10 cellular contexts compared by ENCODE assay signal in the genomic region with DNA sequence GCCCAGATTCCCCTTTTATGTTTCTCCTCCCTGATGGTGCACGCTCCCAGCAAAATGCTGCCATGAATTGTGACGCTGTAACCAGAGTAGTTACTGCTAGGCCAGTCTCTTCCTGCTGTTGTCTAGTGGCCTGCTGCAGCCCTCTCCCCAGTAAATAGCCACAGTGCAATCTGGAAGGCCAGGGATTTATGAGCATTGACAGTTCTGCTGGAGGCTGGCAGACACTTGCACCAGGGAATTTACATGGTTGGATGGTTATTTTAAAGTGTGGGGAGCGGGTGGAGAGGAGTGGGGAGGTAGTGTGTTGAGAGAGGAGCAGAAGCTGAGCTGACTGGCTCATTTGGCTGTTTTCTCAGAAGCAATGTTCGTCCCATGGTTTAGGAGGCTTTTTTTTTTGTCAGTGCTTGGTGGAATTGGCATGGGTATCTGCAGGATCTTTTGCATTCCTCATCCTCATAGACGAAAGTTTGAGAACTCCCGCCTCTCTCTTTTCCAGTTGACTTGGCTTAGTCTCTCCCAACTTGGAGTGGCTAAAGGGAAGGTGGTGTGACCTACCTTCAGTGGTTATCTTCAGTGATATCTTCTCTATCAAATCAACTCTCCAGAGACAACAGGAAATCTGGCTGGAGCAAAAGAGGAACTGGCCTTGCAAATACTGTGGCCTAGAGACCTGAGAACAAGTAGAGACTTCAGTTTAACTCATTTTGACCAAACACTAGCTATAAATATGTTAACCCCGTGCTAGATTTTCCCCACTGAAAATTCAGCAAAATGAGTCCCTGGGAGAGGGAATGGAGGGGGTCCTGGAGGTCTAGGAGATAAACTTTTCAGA.
DNase-seq lines count a peak whose midpoint lies in the region; ATAC-seq and TF ChIP-seq lines count a peak whose summit lies in the region.
"Had no signal": no experiment of that assay in that cellular context is flagged by ENCODE, and none has a peak within 500 bp of the region (broad histone marks: within the 10 kb centered on the region; RNA-seq: fewer than 3 reads in every experiment).

No MANE protein-coding gene starts in this region.

- H3K36me3 ChIP-seq in CD8-positive, alpha-beta memory T cell (ENCODE audit: insufficient read depth, low read length), result peaks cover 22% of the 10 kb centered on the region

- peak overlapping the region; percentile 44 to 84 (median 77) for H3K27ac Mint-ChIP-seq in CD14-positive monocyte
- peak overlapping the region; percentile 19 for H3K27ac Mint-ChIP-seq in activated T-helper 2 cell treated with anti-CD3 and anti-CD28 coated beads, Interferon-gamma antibody, Interleukin-2, Interleukin-4, amounts not matched to agents 10 μg/mL and 5 μg/mL and 100 μg/mL, durations not matched to agents 14 hours and 24 hours and 36 hours
- peak overlapping the region in 1 of 8 donors; percentile 32 for H3K27ac Mint-ChIP-seq in CD8-positive, alpha-beta memory T cell

- POLR2A ChIA-PET in HEK293T (lab: Yijun Ruan, JAX), result no interaction called here
- POLR2A ChIA-PET in CD8-positive, alpha-beta memory T cell (lab: Charles Lee), result interaction anchor here (0.7 kb wide), 1 partner anchor 349 kb away, joined by 3 read pairs; no protein-coding TSS in a partner anchor

- peaks cover 53% of the 10 kb centered on the region for H3K4me1 Mint-ChIP-seq in CD14-positive monocyte
- H3K4me1 Mint-ChIP-seq in activated T-helper 2 cell treated with anti-CD3 and anti-CD28 coated beads, Interferon-gamma antibody, Interleukin-2, Interleukin-4, amounts not matched to agents 10 μg/mL and 5 μg/mL and 100 μg/mL, durations not matched to agents 14 hours and 24 hours and 36 hours (ENCODE audit: low read depth), result peaks cover 4% of the 10 kb centered on the region
- peaks cover 0 to 5% (median 2%) of the 10 kb centered on the region in 3 donors for H3K4me1 Mint-ChIP-seq in CD8-positive, alpha-beta memory T cell

- TF ChIP-seq CTCF in CD14-positive monocyte (IDR thresholded peaks at IDR 0.05), result no peak
- no peak for TF ChIP-seq CTCF in lower leg skin (IDR thresholded peaks at IDR 0.05)

- no peak for DNase-seq in CD14-positive monocyte (ENCODE audit: low spot score)
- no peak for DNase-seq in activated T-helper 2 cell treated with anti-CD3 and anti-CD28 coated beads, Interferon-gamma antibody, Interleukin-2, Interleukin-4, amounts not matched to agents 10 μg/mL and 5 μg/mL and 100 μg/mL, durations not matched to agents 14 hours and 24 hours and 36 hours (ENCODE audit: low spot score)
- no peak for DNase-seq in HEK293T (ENCODE audit: extremely low spot score)
- no peak for DNase-seq in CD8-positive, alpha-beta memory T cell
- no peak for DNase-seq in left cardiac atrium
- no peak for DNase-seq in lower leg skin (ENCODE audit: low spot score in 2 of 2)
- DNase-seq: left lung had no signal

- no peaks in the 10 kb centered on the region for H3K9me3 Mint-ChIP-seq in CD14-positive monocyte
- H3K9me3 Mint-ChIP-seq in activated T-helper 2 cell treated with anti-CD3 and anti-CD28 coated beads, Interferon-gamma antibody, Interleukin-2, Interleukin-4, amounts not matched to agents 10 μg/mL and 5 μg/mL and 100 μg/mL, durations not matched to agents 14 hours and 24 hours and 36 hours, result no peaks in the 10 kb centered on the region
- H3K9me3 Mint-ChIP-seq in CD8-positive, alpha-beta memory T cell, result no peaks in the 10 kb centered on the region

- H3K27ac ChIP-seq in CD8-positive, alpha-beta memory T cell (ENCODE audit: low read depth, low read length), result no peak overlapping the region

- peak; percentile 47 for ATAC-seq in GM21423 (IDR thresholded peaks at IDR 0.05; ENCODE audit: unreplicated experiment)
- peak; percentile 55 for ATAC-seq in HG03571 (IDR thresholded peaks at IDR 0.05; ENCODE audit: unreplicated experiment)
- ATAC-seq in left cardiac atrium, result no peak
- ATAC-seq: left lung had no signal

- WGBS in lower leg skin, 2 donors, result 80 to 82% methylated on average over 7 of the region's 7 CpGs

- H3K9me3 ChIP-seq in CD8-positive, alpha-beta memory T cell (ENCODE audit: low read length), result no peaks in the 10 kb centered on the region
- H3K9me3 ChIP-seq: left lung had no signal

- H3K4me3 ChIP-seq in CD8-positive, alpha-beta memory T cell (ENCODE audit: low read length), result no peak overlapping the region
- H3K4me3 ChIP-seq in lower leg skin (ENCODE audit: low read depth, poor library complexity, severe bottlenecking), result no peak overlapping the region
- H3K4me3 ChIP-seq: left lung, skin epidermis had no signal

- H3K4me1 ChIP-seq in CD8-positive, alpha-beta memory T cell (ENCODE audit: insufficient read depth, low read length), result no peaks in the 10 kb centered on the region

- H3K27me3 ChIP-seq in CD8-positive, alpha-beta memory T cell (ENCODE audit: insufficient read depth, low read length, poor library complexity, severe bottlenecking), result no peaks in the 10 kb centered on the region
- H3K27me3 ChIP-seq: left lung had no signal

- intact Hi-C loops in CD14-positive monocyte (cut with micrococcal nuclease) (no loop called here), left cardiac atrium (cut with DNase I) (no loop called here), lower leg skin (cut with DNase I; ENCODE audit: low total_unique reads) (no loop called here)
- intact Hi-C loops in activated T-helper 2 cell treated with anti-CD3 and anti-CD28 coated beads, Interferon-gamma antibody, Interleukin-2, Interleukin-4, amounts not matched to agents 10 μg/mL and 5 μg/mL and 100 μg/mL, durations not matched to agents 14 hours and 24 hours and 36 hours (cut with micrococcal nuclease), result no loop called here

- H3K36me3 Mint-ChIP-seq in CD14-positive monocyte, result peaks cover 30 to 43% of the 10 kb centered on the region in 2 donors
- peaks cover 37% of the 10 kb centered on the region for H3K36me3 Mint-ChIP-seq in activated T-helper 2 cell treated with anti-CD3 and anti-CD28 coated beads, Interferon-gamma antibody, Interleukin-2, Interleukin-4, amounts not matched to agents 10 μg/mL and 5 μg/mL and 100 μg/mL, durations not matched to agents 14 hours and 24 hours and 36 hours (ENCODE audit: low read depth)
- peaks cover 14 to 64% (median 24%) of the 10 kb centered on the region in 3 donors for H3K36me3 Mint-ChIP-seq in CD8-positive, alpha-beta memory T cell

- CTCF ChIA-PET in HEK293T (lab: Yijun Ruan, JAX), result no interaction called here
- CTCF ChIA-PET in CD8-positive, alpha-beta memory T cell (lab: Charles Lee), result no interaction called here

- peak overlapping the region in 1 of 2 donors; percentile 40 for H3K4me3 Mint-ChIP-seq in CD14-positive monocyte
- no peak overlapping the region for H3K4me3 Mint-ChIP-seq in activated T-helper 2 cell treated with anti-CD3 and anti-CD28 coated beads, Interferon-gamma antibody, Interleukin-2, Interleukin-4, amounts not matched to agents 10 μg/mL and 5 μg/mL and 100 μg/mL, durations not matched to agents 14 hours and 24 hours and 36 hours (ENCODE audit: low read depth)
- no peak overlapping the region for H3K4me3 Mint-ChIP-seq in CD8-positive, alpha-beta memory T cell

- TF ChIP-seq POLR2A in lower leg skin (IDR thresholded peaks at IDR 0.05), result no peak

- peaks cover 0 to 2% (median 0%) of the 10 kb centered on the region in 3 donors for H3K27me3 Mint-ChIP-seq in CD14-positive monocyte (ENCODE audit: low read depth in 3 of 3)
- no peaks in the 10 kb centered on the region for H3K27me3 Mint-ChIP-seq in activated T-helper 2 cell treated with anti-CD3 and anti-CD28 coated beads, Interferon-gamma antibody, Interleukin-2, Interleukin-4, amounts not matched to agents 10 μg/mL and 5 μg/mL and 100 μg/mL, durations not matched to agents 14 hours and 24 hours and 36 hours (ENCODE audit: low read depth)
- no peaks in the 10 kb centered on the region for H3K27me3 Mint-ChIP-seq in CD8-positive, alpha-beta memory T cell

TF ChIP-seq in HEK293T, 16 proteins besides CTCF, POLR2A, EP300 and RAD21:
- TF ChIP-seq ELF4 (IDR thresholded peaks at IDR 0.05), result no peak
- no peak for TF ChIP-seq BHLHE40 (IDR thresholded peaks at IDR 0.05; ENCODE audit: borderline replicate concordance)
- no peak for TF ChIP-seq CTBP1 (IDR thresholded peaks at IDR 0.05; ENCODE audit: borderline replicate concordance)
- no peak for TF ChIP-seq FOXA1 (IDR thresholded peaks at IDR 0.05)
- no peak for TF ChIP-seq FOXM1 (IDR thresholded peaks at IDR 0.05; ENCODE audit: borderline replicate concordance)

Comparison
In these comparisons a context has a peak if more than half of its experiments do, and no peak if none do; other contexts are left out.
1. ATAC-seq: peak in GM21423 (single experiment) and HG03571 (single experiment); none in left cardiac atrium (0 of 2).